In genomic region chr11:6489338-6489737, GRCh38 we compare ENCODE assay signal across 1 cellular context.
TF ChIP-seq lines count a peak whose summit lies in the region.

No MANE protein-coding gene starts in this region.

TF ChIP-seq in GM12878, 131 proteins besides CTCF, POLR2A, EP300 and RAD21:
- no peak for TF ChIP-seq RAD51 (IDR thresholded peaks at IDR 0.05)
- no peak for TF ChIP-seq MTA2 (IDR thresholded peaks at IDR 0.05; ENCODE audit: low read depth)
- no peak for TF ChIP-seq EZH2 (IDR thresholded peaks at IDR 0.05; ENCODE audit: borderline replicate concordance, control insufficient read depth, low read depth, low read length)
- TF ChIP-seq RBBP5 (conservative IDR thresholded peaks at IDR 0.05) = no peak
- TF ChIP-seq ZBTB11 (CRISPR knock-in tag; IDR thresholded peaks at IDR 0.05) = no peak
- TF ChIP-seq BCL3 (IDR thresholded peaks at IDR 0.05; ENCODE audit: borderline replicate concordance, insufficient read depth, low read depth, low read length, poor library complexity, severe bottlenecking) = no peak
- TF ChIP-seq CHD1 (IDR thresholded peaks at IDR 0.05; ENCODE audit: low read depth, low read length) = no peak
- no peak for TF ChIP-seq CBX3 (IDR thresholded peaks at IDR 0.05; ENCODE audit: borderline replicate concordance, low read depth)
- no peak for TF ChIP-seq GABPA (IDR thresholded peaks at IDR 0.05; ENCODE audit: low read depth)
- no peak for TF ChIP-seq NR2F1 (conservative IDR thresholded peaks at IDR 0.05)
- TF ChIP-seq NR2C2 (IDR thresholded peaks at IDR 0.05; ENCODE audit: borderline replicate concordance, control insufficient read depth, insufficient read length, low read depth) = no peak
- TF ChIP-seq HCFC1 (IDR thresholded peaks at IDR 0.05; ENCODE audit: low read length) = no peak
- TF ChIP-seq BRCA1 (IDR thresholded peaks at IDR 0.05; ENCODE audit: low read depth, low read length) = no peak
- no peak for TF ChIP-seq HDGF (IDR thresholded peaks at IDR 0.05)
- no peak for TF ChIP-seq POU2F2 (IDR thresholded peaks at IDR 0.05; ENCODE audit: borderline replicate concordance, low read depth, low read length)
- TF ChIP-seq SREBF2 (IDR thresholded peaks at IDR 0.05; ENCODE audit: low read length) = no peak
- TF ChIP-seq BMI1 (IDR thresholded peaks at IDR 0.05; ENCODE audit: borderline replicate concordance) = no peak
- no peak for TF ChIP-seq TARDBP (IDR thresholded peaks at IDR 0.05; ENCODE audit: borderline replicate concordance)
- no peak for TF ChIP-seq LARP7 (IDR thresholded peaks at IDR 0.05)
- TF ChIP-seq KDM1A (IDR thresholded peaks at IDR 0.05; ENCODE audit: borderline replicate concordance) = no peak
